In genomic region chr2:170715062-170715931, GRCh38 we compare ENCODE assay signal across 1 cellular context.
TF ChIP-seq lines count a peak whose summit lies in the region.

Gene SP5, plus strand, starts transcription at chr2:170715337. Its CDS starts 176 bp downstream, at chr2:170715513.

TF ChIP-seq in HepG2, 621 proteins besides CTCF, POLR2A, EP300 and RAD21 (continued from another document and continues in another):
- peak; percentile 71; the same call in 1 of the 2 replicates for TF ChIP-seq PATZ1 (CRISPR knock-in tag; IDR thresholded peaks at IDR 0.05)
- TF ChIP-seq, protein P1, sequence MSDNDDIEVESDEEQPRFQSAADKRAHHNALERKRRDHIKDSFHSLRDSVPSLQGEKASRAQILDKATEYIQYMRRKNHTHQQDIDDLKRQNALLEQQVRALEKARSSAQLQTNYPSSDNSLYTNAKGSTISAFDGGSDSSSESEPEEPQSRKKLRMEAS (IDR thresholded peaks at IDR 0.05): peak; percentile 72
- no peak for TF ChIP-seq CEBPB (IDR thresholded peaks at IDR 0.05; ENCODE audit: borderline replicate concordance, low read depth, low read length)
- no peak; the same call in none of the 2 replicates for TF ChIP-seq TOE1 (CRISPR knock-in tag; IDR thresholded peaks at IDR 0.05)
- TF ChIP-seq ZNF253 (CRISPR knock-in tag; IDR thresholded peaks at IDR 0.05; ENCODE audit: borderline replicate concordance): peak; percentile 96
- peak; percentile 52 for TF ChIP-seq SIX4 (CRISPR knock-in tag; IDR thresholded peaks at IDR 0.05)
- peak; percentile 97; the same call in 1 of the 2 replicates for TF ChIP-seq ZNF691 (CRISPR knock-in tag; IDR thresholded peaks at IDR 0.05; ENCODE audit: borderline replicate concordance, low read depth)
- peak; percentile 97 for TF ChIP-seq HOXD1 (CRISPR knock-in tag; IDR thresholded peaks at IDR 0.05)
- TF ChIP-seq NR0B2 (CRISPR knock-in tag; IDR thresholded peaks at IDR 0.05): peak; percentile 95; the same call in 1 of the 2 replicates
- TF ChIP-seq HDAC2 (CRISPR knock-in tag; IDR thresholded peaks at IDR 0.05): peak; percentile 81
- peak; percentile 99 for TF ChIP-seq DRAP1 (CRISPR knock-in tag; IDR thresholded peaks at IDR 0.05)
- TF ChIP-seq ATF6 (CRISPR knock-in tag; conservative IDR thresholded peaks at IDR 0.05): no peak
- TF ChIP-seq ZBTB1 (CRISPR knock-in tag; IDR thresholded peaks at IDR 0.05; ENCODE audit: borderline replicate concordance): no peak
- TF ChIP-seq ZNF142 (CRISPR knock-in tag; IDR thresholded peaks at IDR 0.05): peak; percentile 95
- TF ChIP-seq, protein P2, sequence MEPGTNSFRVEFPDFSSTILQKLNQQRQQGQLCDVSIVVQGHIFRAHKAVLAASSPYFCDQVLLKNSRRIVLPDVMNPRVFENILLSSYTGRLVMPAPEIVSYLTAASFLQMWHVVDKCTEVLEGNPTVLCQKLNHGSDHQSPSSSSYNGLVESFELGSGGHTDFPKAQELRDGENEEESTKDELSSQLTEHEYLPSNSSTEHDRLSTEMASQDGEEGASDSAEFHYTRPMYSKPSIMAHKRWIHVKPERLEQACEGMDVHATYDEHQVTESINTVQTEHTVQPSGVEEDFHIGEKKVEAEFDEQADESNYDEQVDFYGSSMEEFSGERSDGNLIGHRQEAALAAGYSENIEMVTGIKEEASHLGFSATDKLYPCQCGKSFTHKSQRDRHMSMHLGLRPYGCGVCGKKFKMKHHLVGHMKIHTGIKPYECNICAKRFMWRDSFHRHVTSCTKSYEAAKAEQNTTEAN (CRISPR knock-in tag; conservative IDR thresholded peaks at IDR 0.05): peak; percentile 37
- TF ChIP-seq, protein P3, sequence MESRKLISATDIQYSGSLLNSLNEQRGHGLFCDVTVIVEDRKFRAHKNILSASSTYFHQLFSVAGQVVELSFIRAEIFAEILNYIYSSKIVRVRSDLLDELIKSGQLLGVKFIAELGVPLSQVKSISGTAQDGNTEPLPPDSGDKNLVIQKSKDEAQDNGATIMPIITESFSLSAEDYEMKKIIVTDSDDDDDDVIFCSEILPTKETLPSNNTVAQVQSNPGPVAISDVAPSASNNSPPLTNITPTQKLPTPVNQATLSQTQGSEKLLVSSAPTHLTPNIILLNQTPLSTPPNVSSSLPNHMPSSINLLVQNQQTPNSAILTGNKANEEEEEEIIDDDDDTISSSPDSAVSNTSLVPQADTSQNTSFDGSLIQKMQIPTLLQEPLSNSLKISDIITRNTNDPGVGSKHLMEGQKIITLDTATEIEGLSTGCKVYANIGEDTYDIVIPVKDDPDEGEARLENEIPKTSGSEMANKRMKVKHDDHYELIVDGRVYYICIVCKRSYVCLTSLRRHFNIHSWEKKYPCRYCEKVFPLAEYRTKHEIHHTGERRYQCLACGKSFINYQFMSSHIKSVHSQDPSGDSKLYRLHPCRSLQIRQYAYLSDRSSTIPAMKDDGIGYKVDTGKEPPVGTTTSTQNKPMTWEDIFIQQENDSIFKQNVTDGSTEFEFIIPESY (CRISPR knock-in tag; IDR thresholded peaks at IDR 0.05): peak; percentile 8; the same call in 1 of the 2 replicates
- TF ChIP-seq ZNF782 (CRISPR knock-in tag; IDR thresholded peaks at IDR 0.05; ENCODE audit: borderline replicate concordance): peak; percentile 89
- TF ChIP-seq ZNF451 (CRISPR knock-in tag; IDR thresholded peaks at IDR 0.05): no peak; the same call in 1 of the 2 replicates
- peak; percentile 58; the same call in 1 of the 2 replicates for TF ChIP-seq ZMAT3 (CRISPR knock-in tag; conservative IDR thresholded peaks at IDR 0.05)
- peak; percentile 89; the same call in 1 of the 2 replicates for TF ChIP-seq FIP1L1 (IDR thresholded peaks at IDR 0.05; ENCODE audit: borderline replicate concordance, insufficient read depth, low read depth, low read length)
- peak; percentile 53; the same call in 1 of the 2 replicates for TF ChIP-seq RFXANK (CRISPR knock-in tag; IDR thresholded peaks at IDR 0.05)
- TF ChIP-seq PHB2 (IDR thresholded peaks at IDR 0.05; ENCODE audit: partially characterized antibody): no peak
- TF ChIP-seq, protein P4, sequence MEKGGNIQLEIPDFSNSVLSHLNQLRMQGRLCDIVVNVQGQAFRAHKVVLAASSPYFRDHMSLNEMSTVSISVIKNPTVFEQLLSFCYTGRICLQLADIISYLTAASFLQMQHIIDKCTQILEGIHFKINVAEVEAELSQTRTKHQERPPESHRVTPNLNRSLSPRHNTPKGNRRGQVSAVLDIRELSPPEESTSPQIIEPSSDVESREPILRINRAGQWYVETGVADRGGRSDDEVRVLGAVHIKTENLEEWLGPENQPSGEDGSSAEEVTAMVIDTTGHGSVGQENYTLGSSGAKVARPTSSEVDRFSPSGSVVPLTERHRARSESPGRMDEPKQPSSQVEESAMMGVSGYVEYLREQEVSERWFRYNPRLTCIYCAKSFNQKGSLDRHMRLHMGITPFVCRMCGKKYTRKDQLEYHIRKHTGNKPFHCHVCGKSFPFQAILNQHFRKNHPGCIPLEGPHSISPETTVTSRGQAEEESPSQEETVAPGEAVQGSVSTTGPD (CRISPR knock-in tag; IDR thresholded peaks at IDR 0.05): no peak
- peak; percentile 91; the same call in 1 of the 2 replicates for TF ChIP-seq ELF4 (CRISPR knock-in tag; IDR thresholded peaks at IDR 0.05; ENCODE audit: borderline replicate concordance)
- peak; percentile 84 for TF ChIP-seq NR1H2 (CRISPR knock-in tag; IDR thresholded peaks at IDR 0.05; ENCODE audit: borderline replicate concordance, low read depth)
- TF ChIP-seq ZNF816 (CRISPR knock-in tag; IDR thresholded peaks at IDR 0.05; ENCODE audit: borderline replicate concordance): peak; percentile 87
- TF ChIP-seq EHMT2 (IDR thresholded peaks at IDR 0.05; ENCODE audit: borderline replicate concordance, low read depth, low read length): no peak
- TF ChIP-seq, protein P5, sequence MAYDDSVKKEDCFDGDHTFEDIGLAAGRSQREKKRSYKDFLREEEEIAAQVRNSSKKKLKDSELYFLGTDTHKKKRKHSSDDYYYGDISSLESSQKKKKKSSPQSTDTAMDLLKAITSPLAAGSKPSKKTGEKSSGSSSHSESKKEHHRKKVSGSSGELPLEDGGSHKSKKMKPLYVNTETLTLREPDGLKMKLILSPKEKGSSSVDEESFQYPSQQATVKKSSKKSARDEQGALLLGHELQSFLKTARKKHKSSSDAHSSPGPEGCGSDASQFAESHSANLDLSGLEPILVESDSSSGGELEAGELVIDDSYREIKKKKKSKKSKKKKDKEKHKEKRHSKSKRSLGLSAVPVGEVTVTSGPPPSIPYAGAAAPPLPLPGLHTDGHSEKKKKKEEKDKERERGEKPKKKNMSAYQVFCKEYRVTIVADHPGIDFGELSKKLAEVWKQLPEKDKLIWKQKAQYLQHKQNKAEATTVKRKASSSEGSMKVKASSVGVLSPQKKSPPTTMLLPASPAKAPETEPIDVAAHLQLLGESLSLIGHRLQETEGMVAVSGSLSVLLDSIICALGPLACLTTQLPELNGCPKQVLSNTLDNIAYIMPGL (CRISPR knock-in tag; IDR thresholded peaks at IDR 0.05; ENCODE audit: borderline replicate concordance in 1 of 2, low read depth in 1 of 2): peak; percentile 74 to 91; a peak in 3 of 4 replicates
- peak; percentile 88 for TF ChIP-seq ZNF768 (CRISPR knock-in tag; IDR thresholded peaks at IDR 0.05)
- TF ChIP-seq SRSF1 (optimal IDR thresholded peaks at IDR 0.05; ENCODE audit: low read depth, low read length): peak; percentile 95
- peak; percentile 78 for TF ChIP-seq ZNF607 (CRISPR knock-in tag; IDR thresholded peaks at IDR 0.05; ENCODE audit: borderline replicate concordance)
- 0 out of 2 replicates have a peak, but pooled peaks have one; percentile 89 for TF ChIP-seq SRY (CRISPR knock-in tag; IDR thresholded peaks at IDR 0.05)
- peak; percentile 97 for TF ChIP-seq TBX2 (CRISPR knock-in tag; IDR thresholded peaks at IDR 0.05; ENCODE audit: borderline replicate concordance)
- peak; percentile 94 for TF ChIP-seq KAT7 (CRISPR knock-in tag; IDR thresholded peaks at IDR 0.05; ENCODE audit: borderline replicate concordance)
- peak; percentile 62 for TF ChIP-seq ZNF205 (CRISPR knock-in tag; IDR thresholded peaks at IDR 0.05)
- TF ChIP-seq ZIK1 (CRISPR knock-in tag; IDR thresholded peaks at IDR 0.05; ENCODE audit: borderline replicate concordance, low read depth): peak; percentile 50; the same call in 1 of the 2 replicates
- 0 out of 2 replicates have a peak, but pooled peaks have one; percentile 60 for TF ChIP-seq IRF1 (CRISPR knock-in tag; IDR thresholded peaks at IDR 0.05; ENCODE audit: low read depth)
- no peak for TF ChIP-seq YEATS2 (CRISPR knock-in tag; IDR thresholded peaks at IDR 0.05; ENCODE audit: borderline replicate concordance)
- TF ChIP-seq TBX3 (IDR thresholded peaks at IDR 0.05; ENCODE audit: borderline replicate concordance): peak; percentile 78; the same call in 1 of the 2 replicates
